Comparison of ENCODE assay signal across 8 cellular contexts in the genomic region with DNA sequence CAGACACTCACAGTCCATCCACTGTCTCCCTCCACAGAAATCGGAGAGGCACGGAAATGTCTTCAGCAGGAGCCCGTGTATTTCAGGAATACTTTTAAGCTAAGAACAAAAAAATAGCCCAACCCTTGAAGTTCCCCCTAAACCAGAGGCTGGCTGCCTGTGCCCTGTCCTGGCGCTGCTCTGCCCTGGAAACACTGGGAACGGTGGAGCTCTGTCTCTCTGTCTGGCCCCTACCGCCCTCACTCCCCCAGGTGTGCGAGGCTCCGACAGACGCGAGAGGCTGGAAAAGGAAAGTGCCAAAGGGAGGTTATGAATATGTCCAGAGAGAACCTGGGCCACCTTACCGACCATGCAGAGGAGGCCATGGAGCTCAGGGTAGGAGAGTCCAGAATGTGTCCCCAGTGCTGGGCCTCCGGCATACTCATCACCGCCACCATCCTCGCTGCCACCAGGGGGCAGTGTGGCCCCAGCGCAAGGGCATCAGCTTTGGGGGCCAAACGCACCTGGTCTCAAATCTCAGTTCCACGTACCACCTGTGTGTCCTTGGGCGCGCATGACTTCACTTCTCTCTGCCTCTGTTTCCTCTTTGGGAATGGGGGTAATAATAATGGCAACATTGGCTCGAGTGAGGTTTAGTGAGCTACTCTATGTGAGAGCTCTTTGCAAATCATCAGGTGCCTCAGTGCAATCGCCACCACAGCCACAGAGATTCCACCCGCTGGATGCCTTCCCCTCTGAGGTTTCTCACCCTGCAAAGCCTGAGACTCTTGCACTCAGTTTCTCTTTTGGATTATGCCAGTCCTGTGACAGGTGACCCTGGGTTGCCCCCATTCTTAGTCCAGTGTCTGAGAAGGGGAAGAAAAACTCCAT. TPM values are rescaled to one million over a fixed set of nuclear protein-coding genes. Genes with fewer than 3 reads are reported as not detected.
DNase-seq lines count a peak whose midpoint lies in the region; ATAC-seq, FAIRE-seq and TF ChIP-seq lines count a peak whose summit lies in the region.

No MANE protein-coding gene starts in this region.

- no peaks in the 10 kb centered on the region for H3K27me3 ChIP-seq in OCI-LY3 (ENCODE audit: low read depth, low read length)
- peaks cover 0 to 27% of the 10 kb centered on the region in 2 donors for H3K27me3 ChIP-seq in tibial artery

- peak; percentile 95 for TF ChIP-seq CTCF in AG09319 (IDR thresholded peaks at IDR 0.05; ENCODE audit: low read depth, low read length)
- TF ChIP-seq CTCF in OCI-LY3 (IDR thresholded peaks at IDR 0.05; ENCODE audit: low read depth, low read length), result peak; percentile 99
- peak; percentile 88 for TF ChIP-seq CTCF in foreskin fibroblast (IDR thresholded peaks at IDR 0.05; ENCODE audit: low read depth, low read length)
- peak; percentile 88 for TF ChIP-seq CTCF in osteocyte (IDR thresholded peaks at IDR 0.05)
- TF ChIP-seq CTCF in tibial artery (IDR thresholded peaks at IDR 0.05), result peak; percentile 72 to 77

- H3K27ac ChIP-seq in OCI-LY3 (ENCODE audit: low read length), result peak overlapping the region; percentile 31
- no peak overlapping the region for H3K27ac ChIP-seq in tibial artery

- no peaks in the 10 kb centered on the region for H3K36me3 Mint-ChIP-seq in osteocyte (ENCODE audit: unreplicated experiment)

- H3K4me1 Mint-ChIP-seq in osteocyte (ENCODE audit: unreplicated experiment), result peaks cover 11% of the 10 kb centered on the region

- no peak overlapping the region for H3K4me3 Mint-ChIP-seq in osteocyte (ENCODE audit: unreplicated experiment)

- H3K4me1 ChIP-seq in OCI-LY3 (ENCODE audit: low read length), result peaks cover 48% of the 10 kb centered on the region
- H3K4me1 ChIP-seq in tibial artery, result peaks cover 0 to 3% (median 0%) of the 10 kb centered on the region in 4 donors

- peak overlapping the region; percentile 73 for H3K4me2 ChIP-seq in OCI-LY3 (ENCODE audit: low read length)

- no peaks in the 10 kb centered on the region for H3K79me2 ChIP-seq in OCI-LY3 (ENCODE audit: low read length)

- no peaks in the 10 kb centered on the region for H3K9me3 Mint-ChIP-seq in osteocyte (ENCODE audit: unreplicated experiment)

- H3K9ac ChIP-seq in OCI-LY3 (ENCODE audit: low read length), result peak overlapping the region; percentile 1; the same call in 1 of the 2 replicates

- peak; percentile 29 for FAIRE-seq in GM18507 (lab: Jason Lieb, UNC)

- intact Hi-C loops in tibial artery (cut with DNase I; ENCODE audit: low total_unique reads), result no loop called here

- no peaks in the 10 kb centered on the region for H4K20me1 ChIP-seq in OCI-LY3 (ENCODE audit: insufficient read depth, low read length)

- ATAC-seq in HG02973 (IDR thresholded peaks at IDR 0.05; ENCODE audit: unreplicated experiment), result no peak

- H3K9me3 ChIP-seq in OCI-LY3 (ENCODE audit: insufficient read depth, low read length) (no peaks in the 10 kb centered on the region), tibial artery (no peaks in the 10 kb centered on the region)

- DNase-seq in AG09319 (ENCODE audit: extremely low read depth, low read depth) (no peak), GM18507 (ENCODE audit: extremely low spot score, insufficient read length, low read depth) (peak; percentile 52), foreskin fibroblast (peak; percentile 11 to 63), osteocyte (ENCODE audit: extremely low spot score, unreplicated experiment) (no peak), tibial artery (peak; percentile 61 to 70)
- DNase-seq in activated T-cell treated with anti-CD3 and anti-CD28 coated beads, Interleukin-2, amount 50 U/mL, for 48 hours, result peak; percentile 87 to 88

- peaks cover 34% of the 10 kb centered on the region for H3K27me3 Mint-ChIP-seq in osteocyte (ENCODE audit: unreplicated experiment)

- H3K4me3 ChIP-seq in OCI-LY3 (ENCODE audit: low read length), result peak overlapping the region; percentile 50
- no peak overlapping the region for H3K4me3 ChIP-seq in foreskin fibroblast (ENCODE audit: low read depth in 1 of 2, low read length in 2 of 2)
- H3K4me3 ChIP-seq in tibial artery, result no peak overlapping the region

- H3K27ac Mint-ChIP-seq in osteocyte (ENCODE audit: unreplicated experiment), result no peak overlapping the region

- H3K36me3 ChIP-seq in OCI-LY3 (replicated peaks; ENCODE audit: low read depth, low read length) (peaks cover 4% of the 10 kb centered on the region), tibial artery (no peaks in the 10 kb centered on the region)

- H2AFZ ChIP-seq in OCI-LY3 (ENCODE audit: low read depth, low read length), result no peak overlapping the region

RNA-seq across cellular contexts. Expression of a gene that starts 10.4 kb away (rescaled TPM):
- total RNA-seq in osteocyte, result 0.18 and 0.54 TPM in 2 replicates

RNA-seq across cellular contexts. Expression of a gene that starts 43.8 kb away (rescaled TPM):
- total RNA-seq in osteocyte, result not detected in 2 replicates

Comparison
In these comparisons a context has a peak if more than half of its experiments do, and no peak if none do; other contexts are left out.
1. DNase-seq: peak in GM18507 (single experiment), activated T-cell treated with anti-CD3 and anti-CD28 coated beads, Interleukin-2, amount 50 U/mL, for 48 hours (2 of 2), foreskin fibroblast (2 of 2) and tibial artery (2 of 2); none in AG09319 (single experiment) and osteocyte (single experiment).
2. Peak in every context shown above with its lines, with median percentiles within 50 percentile points of each other: CTCF ChIP-seq.